In the genomic region with DNA sequence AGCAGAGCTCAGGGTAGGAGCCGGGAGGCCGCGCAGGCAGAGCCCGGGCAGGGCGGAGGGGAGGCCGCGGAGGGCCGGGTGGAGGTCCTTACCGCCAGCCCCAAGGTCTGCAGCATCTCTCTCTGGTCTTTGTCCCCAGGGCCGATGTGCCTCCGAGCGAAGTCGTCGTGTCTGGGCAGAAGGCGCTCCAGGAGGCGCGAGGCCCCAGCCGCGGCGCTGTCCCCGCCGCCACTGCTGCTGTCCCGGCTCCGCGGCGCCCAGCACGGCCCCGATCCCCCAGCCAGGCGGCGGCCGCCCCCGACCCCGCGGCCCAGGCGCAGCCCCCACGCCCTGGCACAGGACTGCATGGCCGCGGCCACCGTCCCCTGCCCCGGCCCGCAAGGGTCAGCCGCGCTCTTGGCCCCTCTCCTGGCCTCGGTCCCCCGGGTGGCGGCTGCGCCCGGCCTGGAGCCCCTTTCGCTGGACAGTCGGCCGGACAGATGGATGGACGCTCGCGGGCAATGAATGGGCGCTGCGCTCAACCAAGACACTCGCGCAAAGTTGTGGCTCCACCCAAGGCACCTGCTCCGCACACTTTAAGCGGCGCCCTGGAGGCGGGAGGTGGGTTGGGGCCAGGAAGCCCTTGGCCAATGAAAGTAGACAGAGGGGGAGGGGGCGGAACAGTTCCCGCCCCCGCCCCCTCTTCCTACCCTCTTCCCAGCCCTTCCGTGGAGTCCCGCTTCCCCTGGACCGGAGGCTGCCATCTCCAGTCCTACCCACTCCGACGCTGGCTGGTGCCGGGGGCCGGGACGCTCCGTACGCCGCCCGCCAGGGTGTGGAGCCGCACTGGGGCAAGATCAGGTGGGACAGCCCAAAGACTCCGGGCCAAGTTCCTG, we compare ENCODE assay signal across 8 cellular contexts. TPM values are rescaled to one million over a fixed set of nuclear protein-coding genes. Genes with fewer than 3 reads are reported as not detected.
A peak's percentile ranks its signal among the peaks of the same experiment; 100 is the strongest.
DNase-seq lines count a peak whose midpoint lies in the region; ATAC-seq, FAIRE-seq and TF ChIP-seq lines count a peak whose summit lies in the region.

A gene (minus strand): TSS at position 577 of the 875 bp plus-strand sequence. CDS start 230 bp downstream, at position 347.

- no peak for TF ChIP-seq CTCF in choroid plexus epithelial cell (conservative IDR thresholded peaks at IDR 0.05; ENCODE audit: low read depth, low read length)
- peak; percentile 33 for TF ChIP-seq CTCF in HepG2 (CRISPR knock-in tag; IDR thresholded peaks at IDR 0.05)

- H3K27me3 ChIP-seq in HepG2 (ENCODE audit: control insufficient read depth in 1 of 2, insufficient read depth in 2 of 2, low read length in 2 of 2) = no peaks in the 10 kb centered on the region; a peak in 1 of 5 replicates

- peak; percentile 90 for ATAC-seq in GM21576 (IDR thresholded peaks at IDR 0.05; ENCODE audit: unreplicated experiment)
- peak; percentile 95 for ATAC-seq in HepG2

- no peaks in the 10 kb centered on the region for H3K9me3 ChIP-seq in HepG2 (ENCODE audit: low read length)

- H3K4me3 ChIP-seq in choroid plexus epithelial cell (ENCODE audit: low read depth, low read length) (peak within 1 kb of the TSS; percentile 14), HepG2 (replicated peaks in 1 of 3; ENCODE audit: insufficient read depth in 1 of 3, low read depth in 2 of 3, low read length in 3 of 3) (peak within 1 kb of the TSS; percentile 76 to 96 (median 81))

- TF ChIP-seq RAD21 in Ishikawa (IDR thresholded peaks at IDR 0.05; ENCODE audit: low read depth) (no peak), HepG2 (CRISPR knock-in tag; IDR thresholded peaks at IDR 0.05) (no peak)

- H4K20me1 ChIP-seq in HepG2 (ENCODE audit: insufficient read depth, low read length) = no peaks in the 10 kb centered on the region; the same call in 1 of the 2 replicates

- H3K9ac ChIP-seq in HepG2 (ENCODE audit: insufficient read depth, low read depth, low read length) = peak within 1 kb of the TSS; percentile 73

- in situ Hi-C loops in HepG2 (cut with HindIII; ENCODE audit: extremely low pct_ligation_motif_present, low pct_unique_long_range_greater_than_20kb) = no loop called here

- peak within 1 kb of the TSS; percentile 72 for H3K27ac ChIP-seq in HepG2 (ENCODE audit: extremely low read length, insufficient read depth, low read length)

- H3K4me2 ChIP-seq in HepG2 (ENCODE audit: low read depth, low read length) = peak within 1 kb of the TSS; percentile 87

- POLR2A ChIA-PET in HepG2 (lab: Yijun Ruan, JAX) = interaction anchor here (0.7 to 2.4 kb wide), 13 partner anchors 11 to 112 kb away, joined by 3 to 16 read pairs (median 5); a partner anchor contains a TSS

- H3K36me3 ChIP-seq in HepG2 (replicated peaks in 1 of 2; ENCODE audit: control insufficient read depth in 1 of 2, insufficient read depth in 2 of 2, low read length in 2 of 2) = peaks cover 5 to 6% of the 10 kb centered on the region in 2 experiments; a peak in 4 of 5 replicates

- no peak for TF ChIP-seq EP300 in Ishikawa (IDR thresholded peaks at IDR 0.05; ENCODE audit: borderline replicate concordance)
- TF ChIP-seq EP300 in HepG2 (IDR thresholded peaks at IDR 0.05; ENCODE audit: low read depth in 2 of 2, low read length in 2 of 2) = no peak
- TF ChIP-seq EP300 in HepG2 (CRISPR knock-in tag; IDR thresholded peaks at IDR 0.05; ENCODE audit: borderline replicate concordance) = no peak

- intact Hi-C loops in HepG2 (cut with micrococcal nuclease; ENCODE audit: unreplicated experiment) = loop anchor here (1.0 kb wide), 3 partner anchors 19 to 55 kb away; no protein-coding TSS in a partner anchor

- peaks cover 63% of the 10 kb centered on the region for H3K4me1 ChIP-seq in HepG2 (ENCODE audit: insufficient read depth, low read length)

- peak; percentile 13 for DNase-seq in T-helper 9 cell
- DNase-seq in choroid plexus epithelial cell (ENCODE audit: low read depth) = no peak
- peak; percentile 90 for DNase-seq in HepG2 (ENCODE audit: low spot score)
- DNase-seq in stimulated activated CD4-positive, alpha-beta T cell treated with anti-CD3 and anti-CD28 coated beads, Interleukin-4, amount 100 ng/mL, for 1 hour = peak; percentile 46
- no peak for DNase-seq in CD1c-positive myeloid dendritic cell (ENCODE audit: extremely low spot score)

- peak within 1 kb of the TSS; percentile 42 for H2AFZ ChIP-seq in HepG2 (ENCODE audit: low read length)

- BruUV-seq in HepG2 (replicated peaks; lab: Mats Ljungman, UMichigan) = no TSS peak

- CTCF ChIA-PET in HepG2 (lab: Yijun Ruan, JAX; ENCODE audit: low intra/inter-chr PET ratio, low total read pairs) = no interaction called here

- peaks cover 70% of the 10 kb centered on the region for H3K79me2 ChIP-seq in HepG2 (ENCODE audit: insufficient read depth, low read length)

- 1% methylated on average over 26 of the region's 79 CpGs for WGBS in HepG2 (ENCODE audit: low lambda C conversion rate)

- peak; percentile 86 for FAIRE-seq in G401.6 (lab: Jason Lieb, UNC)
- FAIRE-seq in HepG2 (lab: Jason Lieb, UNC) = peak; percentile 82

- TF ChIP-seq POLR2A in HepG2 (IDR thresholded peaks at IDR 0.05; ENCODE audit: insufficient read depth in 1 of 2, low read depth in 2 of 2, low read length in 2 of 2) = peak; percentile 80 to 87

TF ChIP-seq in Ishikawa, 13 proteins besides CTCF, POLR2A, EP300 and RAD21 (continues in another document):
- TF ChIP-seq ZBTB7A (IDR thresholded peaks at IDR 0.05; ENCODE audit: low read depth) = peak; percentile 59; the same call in 1 of the 2 replicates
- TF ChIP-seq, protein P1, sequence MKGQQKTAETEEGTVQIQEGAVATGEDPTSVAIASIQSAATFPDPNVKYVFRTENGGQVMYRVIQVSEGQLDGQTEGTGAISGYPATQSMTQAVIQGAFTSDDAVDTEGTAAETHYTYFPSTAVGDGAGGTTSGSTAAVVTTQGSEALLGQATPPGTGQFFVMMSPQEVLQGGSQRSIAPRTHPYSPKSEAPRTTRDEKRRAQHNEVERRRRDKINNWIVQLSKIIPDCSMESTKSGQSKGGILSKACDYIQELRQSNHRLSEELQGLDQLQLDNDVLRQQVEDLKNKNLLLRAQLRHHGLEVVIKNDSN (IDR thresholded peaks at IDR 0.05) = no peak

TF ChIP-seq in HepG2, 621 proteins besides CTCF, POLR2A, EP300 and RAD21 (continues in another document):
- TF ChIP-seq POGZ (CRISPR knock-in tag; IDR thresholded peaks at IDR 0.05) = peak; percentile 80
- TF ChIP-seq, protein P2, sequence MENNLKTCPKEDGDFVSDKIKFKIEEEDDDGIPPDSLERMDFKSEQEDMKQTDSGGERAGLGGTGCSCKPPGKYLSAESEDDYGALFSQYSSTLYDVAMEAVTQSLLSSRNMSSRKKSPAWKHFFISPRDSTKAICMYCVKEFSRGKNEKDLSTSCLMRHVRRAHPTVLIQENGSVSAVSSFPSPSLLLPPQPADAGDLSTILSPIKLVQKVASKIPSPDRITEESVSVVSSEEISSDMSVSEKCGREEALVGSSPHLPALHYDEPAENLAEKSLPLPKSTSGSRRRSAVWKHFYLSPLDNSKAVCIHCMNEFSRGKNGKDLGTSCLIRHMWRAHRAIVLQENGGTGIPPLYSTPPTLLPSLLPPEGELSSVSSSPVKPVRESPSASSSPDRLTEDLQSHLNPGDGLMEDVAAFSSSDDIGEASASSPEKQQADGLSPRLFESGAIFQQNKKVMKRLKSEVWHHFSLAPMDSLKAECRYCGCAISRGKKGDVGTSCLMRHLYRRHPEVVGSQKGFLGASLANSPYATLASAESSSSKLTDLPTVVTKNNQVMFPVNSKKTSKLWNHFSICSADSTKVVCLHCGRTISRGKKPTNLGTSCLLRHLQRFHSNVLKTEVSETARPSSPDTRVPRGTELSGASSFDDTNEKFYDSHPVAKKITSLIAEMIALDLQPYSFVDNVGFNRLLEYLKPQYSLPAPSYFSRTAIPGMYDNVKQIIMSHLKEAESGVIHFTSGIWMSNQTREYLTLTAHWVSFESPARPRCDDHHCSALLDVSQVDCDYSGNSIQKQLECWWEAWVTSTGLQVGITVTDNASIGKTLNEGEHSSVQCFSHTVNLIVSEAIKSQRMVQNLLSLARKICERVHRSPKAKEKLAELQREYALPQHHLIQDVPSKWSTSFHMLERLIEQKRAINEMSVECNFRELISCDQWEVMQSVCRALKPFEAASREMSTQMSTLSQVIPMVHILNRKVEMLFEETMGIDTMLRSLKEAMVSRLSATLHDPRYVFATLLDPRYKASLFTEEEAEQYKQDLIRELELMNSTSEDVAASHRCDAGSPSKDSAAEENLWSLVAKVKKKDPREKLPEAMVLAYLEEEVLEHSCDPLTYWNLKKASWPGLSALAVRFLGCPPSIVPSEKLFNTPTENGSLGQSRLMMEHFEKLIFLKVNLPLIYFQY (CRISPR knock-in tag; IDR thresholded peaks at IDR 0.05; ENCODE audit: borderline replicate concordance) = 0 out of 2 replicates have a peak, but pooled peaks have one; percentile 7

RNA-seq across cellular contexts. Expression of the gene that starts here (rescaled TPM):
- total RNA-seq in HepG2 (2016; rRNA removed; fragmentation: Illumina TruSeq; extraction: Trizol) = 51.0 and 115 TPM in 2 replicates
- 10.0 and 16.1 TPM in 2 replicates for total RNA-seq in HepG2 (2016; cell fraction: cytosol; rRNA removed; fragmentation: Illumina TruSeq; extraction: Trizol; ENCODE audit: low read depth)
- total RNA-seq in HepG2 (2016; cell fraction: insoluble cytoplasmic fraction; rRNA removed; fragmentation: Illumina TruSeq; extraction: Trizol) = 51.9 and 113 TPM in 2 replicates
- total RNA-seq in HepG2 (2016; cell fraction: membrane; rRNA removed; fragmentation: Illumina TruSeq; extraction: Trizol) = 20.3 and 21.3 TPM in 2 replicates
- 88.2 and 101 TPM in 2 replicates for total RNA-seq in HepG2 (2016; cell fraction: nucleus; rRNA removed; fragmentation: Illumina TruSeq; extraction: Trizol)
- 46.9 and 59.3 TPM in 2 replicates for polyA plus RNA-seq in HepG2 (2011; rRNA removed)
- 35.5 and 38.1 TPM in 2 replicates for polyA plus RNA-seq in HepG2 (2011; cell fraction: cytosol; rRNA removed)
- 46.0 and 54.8 TPM in 2 replicates for polyA plus RNA-seq in HepG2 (2011; cell fraction: nucleus; rRNA removed)
- 26.9 and 61.1 TPM in 2 replicates for polyA plus RNA-seq in HepG2 (2012)
- polyA plus RNA-seq in HepG2 (2016; cell fraction: cytosol; fragmentation: Illumina TruSeq; extraction: Trizol; ENCODE audit: low read depth) = 5.1 and 6.2 TPM in 2 replicates
- 54.2 and 57.8 TPM in 2 replicates for polyA plus RNA-seq in HepG2 (2016; cell fraction: insoluble cytoplasmic fraction; fragmentation: Illumina TruSeq; extraction: Trizol; ENCODE audit: low read depth)
- polyA plus RNA-seq in HepG2 (2016; cell fraction: membrane; fragmentation: Illumina TruSeq; extraction: Trizol; ENCODE audit: low read depth) = 13.5 and 14.1 TPM in 2 replicates
- 124 and 127 TPM in 2 replicates for polyA plus RNA-seq in HepG2 (2016; cell fraction: nucleus; fragmentation: Illumina TruSeq; extraction: Trizol; ENCODE audit: insufficient read depth, low read depth)
- polyA minus RNA-seq in HepG2 (2011; rRNA and poly(A)+ RNA removed; ENCODE audit: low replicate concordance) = 1.3 and 104 TPM in 2 replicates
- 27.9 and 47.7 TPM in 2 replicates for polyA minus RNA-seq in HepG2 (2011; cell fraction: cytosol; rRNA and poly(A)+ RNA removed)
- 57.6 and 74.4 TPM in 2 replicates for polyA minus RNA-seq in HepG2 (2011; cell fraction: nucleus; rRNA and poly(A)+ RNA removed)

Comparison
In these comparisons a context has a peak if more than half of its experiments do, and no peak if none do; other contexts are left out.
1. DNase-seq: peak in T-helper 9 cell (single experiment), HepG2 (single experiment) and stimulated activated CD4-positive, alpha-beta T cell treated with anti-CD3 and anti-CD28 coated beads, Interleukin-4, amount 100 ng/mL, for 1 hour (single experiment); none in choroid plexus epithelial cell (single experiment) and CD1c-positive myeloid dendritic cell (single experiment).